Comparison of ENCODE assay signal across 1 cellular context in genomic region chr10:102641880-102642552, GRCh38.
TF ChIP-seq lines count a peak whose summit lies in the region.

No MANE protein-coding gene starts in this region.

TF ChIP-seq in HCT116, 20 proteins besides CTCF, POLR2A, EP300 and RAD21 (continued from another document):
- no peak for TF ChIP-seq SRF (IDR thresholded peaks at IDR 0.05; ENCODE audit: low read depth)
- TF ChIP-seq POLR2AphosphoS5 (IDR thresholded peaks at IDR 0.05; ENCODE audit: low read depth, low read length) = peak; percentile 78; the same call in 1 of the 2 replicates
- TF ChIP-seq MAX (IDR thresholded peaks at IDR 0.05) = no peak
- no peak for TF ChIP-seq EZH2phosphoT487 (IDR thresholded peaks at IDR 0.05; ENCODE audit: borderline replicate concordance)
- no peak for TF ChIP-seq SP1 (IDR thresholded peaks at IDR 0.05; ENCODE audit: low read depth)
- no peak for TF ChIP-seq ZNF274 (IDR thresholded peaks at IDR 0.05; ENCODE audit: low read depth, low read length)
- TF ChIP-seq EGR1 (IDR thresholded peaks at IDR 0.05; ENCODE audit: low read depth) = no peak
- peak; percentile 95 for TF ChIP-seq TCF7L2 (IDR thresholded peaks at IDR 0.05; ENCODE audit: borderline replicate concordance, extremely low read depth, insufficient read depth, insufficient read length)
TF ChIP-seq in HCT116: peak in this region for 4.
